In the genomic region with DNA sequence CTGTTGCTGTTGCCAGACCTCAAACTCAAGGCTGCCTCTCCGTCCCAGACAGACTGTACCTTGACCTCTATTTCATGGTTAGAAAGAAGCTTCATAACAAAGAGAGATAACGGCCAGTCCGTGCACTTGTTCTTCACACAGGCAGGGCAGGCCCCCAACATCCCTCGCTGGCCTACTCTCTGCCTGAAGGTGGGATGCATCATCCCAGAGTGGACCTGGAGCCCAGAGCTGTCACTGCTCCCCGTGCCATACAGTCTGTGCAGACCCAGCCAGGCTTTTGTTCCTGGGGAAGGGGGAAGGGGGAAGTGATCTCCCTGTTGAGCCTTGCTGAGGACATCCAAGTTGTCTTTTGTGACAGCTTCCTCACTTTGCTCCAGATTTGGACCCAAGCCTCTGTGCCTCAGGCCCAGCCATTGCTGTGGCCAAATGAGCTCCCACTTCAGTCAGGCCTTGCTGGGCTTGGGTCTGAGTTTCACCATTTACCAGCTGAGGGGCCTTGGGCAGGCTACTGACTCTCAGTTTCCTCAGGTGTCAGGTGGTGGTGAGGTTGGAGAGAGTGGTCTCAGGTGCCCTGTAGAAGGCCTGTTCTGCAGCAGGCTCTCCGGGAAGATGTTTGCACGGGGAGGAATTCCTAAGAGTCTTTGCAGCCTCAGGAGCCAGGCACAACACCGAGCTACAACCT, we compare ENCODE assay signal across 26 cellular contexts.
DNase-seq lines count a peak whose midpoint lies in the region; ATAC-seq and TF ChIP-seq lines count a peak whose summit lies in the region.
"Had no signal": no experiment of that assay in that cellular context is flagged by ENCODE, and none has a peak within 500 bp of the region (broad histone marks: within the 10 kb centered on the region; RNA-seq: fewer than 3 reads in every experiment).

No MANE protein-coding gene starts in this region.

- H4K20me1 ChIP-seq in Karpas-422 (ENCODE audit: insufficient read depth, low read depth, low read length) = no peaks in the 10 kb centered on the region

- H2BK120ac ChIP-seq in mesenchymal stem cell (ENCODE audit: low read depth, low read length) = no peak overlapping the region

- H3K18ac ChIP-seq in mesenchymal stem cell (ENCODE audit: low read depth in 1 of 2, low read length in 2 of 2) = no peak overlapping the region

- H2AFZ ChIP-seq in mesenchymal stem cell (ENCODE audit: low read depth, low read length) (no peak overlapping the region), Karpas-422 (ENCODE audit: low read length) (no peak overlapping the region)
- H2AFZ ChIP-seq: GM23248 had no signal

- H3K79me2 ChIP-seq in Karpas-422 (ENCODE audit: low read length) = no peaks in the 10 kb centered on the region

- H3K4me3 Mint-ChIP-seq in activated CD8-positive, alpha-beta memory T cell treated with anti-CD3 and anti-CD28 coated beads, Interleukin-2, amount 10 ng/mL, durations not matched to agents 7 days and 5 days = no peak overlapping the region
- H3K4me3 Mint-ChIP-seq in activated CD4-positive, alpha-beta memory T cell treated with anti-CD3 and anti-CD28 coated beads for 36 hours = no peak overlapping the region
- H3K4me3 Mint-ChIP-seq: activated B cell treated with CpG ODN at 0.5 μM for 24 hours; activated CD8-positive, alpha-beta T cell treated with anti-CD3 and anti-CD28 coated beads, Interleukin-2, amount 10 ng/mL, durations not matched to agents 7 days and 5 days; activated naive CD8-positive, alpha-beta T cell treated with anti-CD3 and anti-CD28 coated beads for 36 hours; natural killer cell; stimulated activated naive CD8-positive, alpha-beta T cell treated with anti-CD3 and anti-CD28 coated beads, Interleukin-15, amount 100 ng/mL, for 72 hours; T-helper 2 cell treated with Interferon-gamma antibody and Interleukin-4, amounts not matched to agents 5 μg/mL and 100 μg/mL, for 36 hours had no signal

- no peak for TF ChIP-seq EP300 in sigmoid colon (IDR thresholded peaks at IDR 0.05)

- no peaks in the 10 kb centered on the region for H3K9me3 ChIP-seq in mesenchymal stem cell (ENCODE audit: control insufficient read depth, low read length)
- no peaks in the 10 kb centered on the region for H3K9me3 ChIP-seq in sigmoid colon
- H3K9me3 ChIP-seq in Karpas-422 (ENCODE audit: low read length) = no peaks in the 10 kb centered on the region
- H3K9me3 ChIP-seq: heart left ventricle, transverse colon had no signal

- no peak for TF ChIP-seq POLR2A in sigmoid colon (IDR thresholded peaks at IDR 0.05)

- peak overlapping the region; percentile 31 for H4K91ac ChIP-seq in mesenchymal stem cell (ENCODE audit: low read length)

- no peak overlapping the region for H4K8ac ChIP-seq in mesenchymal stem cell (ENCODE audit: low read length)

- H3K27me3 Mint-ChIP-seq in activated CD8-positive, alpha-beta memory T cell treated with anti-CD3 and anti-CD28 coated beads, Interleukin-2, amount 10 ng/mL, durations not matched to agents 7 days and 5 days = no peaks in the 10 kb centered on the region
- H3K27me3 Mint-ChIP-seq in activated CD4-positive, alpha-beta memory T cell treated with anti-CD3 and anti-CD28 coated beads for 36 hours = no peaks in the 10 kb centered on the region
- H3K27me3 Mint-ChIP-seq: activated B cell treated with CpG ODN at 0.5 μM for 24 hours; activated naive CD8-positive, alpha-beta T cell treated with anti-CD3 and anti-CD28 coated beads for 36 hours; stimulated activated naive CD8-positive, alpha-beta T cell treated with anti-CD3 and anti-CD28 coated beads, Interleukin-15, amount 100 ng/mL, for 72 hours had no signal

- DNase-seq in HuH-7 (ENCODE audit: low spot score) (peak; percentile 46), mesenchymal stem cell (no peak), sigmoid colon (peak; percentile 33), Karpas-422 (no peak), MV-4-11 (lab: John Stamatoyannopoulos, UW) (no peak), SKM-1 treated with dmso at 0.1 percent for 144 hours (lab: John Stamatoyannopoulos, UW; ENCODE audit: unreplicated experiment) (no peak)
- DNase-seq in activated CD8-positive, alpha-beta memory T cell treated with anti-CD3 and anti-CD28 coated beads, Interleukin-2, amount 10 ng/mL, durations not matched to agents 7 days and 5 days = no peak
- DNase-seq in activated CD4-positive, alpha-beta memory T cell treated with anti-CD3 and anti-CD28 coated beads for 36 hours = no peak
- DNase-seq: activated B cell treated with CpG ODN at 0.5 μM for 24 hours; activated CD8-positive, alpha-beta T cell treated with anti-CD3 and anti-CD28 coated beads, Interleukin-2, amount 10 ng/mL, durations not matched to agents 7 days and 5 days; activated naive CD8-positive, alpha-beta T cell treated with anti-CD3 and anti-CD28 coated beads for 36 hours; AML-193; central memory CD4-positive, alpha-beta T cell; dorsolateral prefrontal cortex; GDM1; GM23248; MM.1S; natural killer cell; NCI-H1436; NCI-H2107; OCI-M1; stimulated activated naive CD8-positive, alpha-beta T cell treated with anti-CD3 and anti-CD28 coated beads, Interleukin-15, amount 100 ng/mL, for 72 hours; transverse colon had no signal

- H2BK15ac ChIP-seq in mesenchymal stem cell (ENCODE audit: low read depth, poor library complexity, severe bottlenecking) = no peak overlapping the region

- H3K4ac ChIP-seq in mesenchymal stem cell (ENCODE audit: low read depth in 1 of 2, low read length in 2 of 2) = no peak overlapping the region

- no peaks in the 10 kb centered on the region for H3K9me3 Mint-ChIP-seq in activated CD8-positive, alpha-beta memory T cell treated with anti-CD3 and anti-CD28 coated beads, Interleukin-2, amount 10 ng/mL, durations not matched to agents 7 days and 5 days (ENCODE audit: low read depth)
- H3K9me3 Mint-ChIP-seq in activated CD4-positive, alpha-beta memory T cell treated with anti-CD3 and anti-CD28 coated beads for 36 hours = no peaks in the 10 kb centered on the region
- H3K9me3 Mint-ChIP-seq: activated B cell treated with CpG ODN at 0.5 μM for 24 hours; activated naive CD8-positive, alpha-beta T cell treated with anti-CD3 and anti-CD28 coated beads for 36 hours; natural killer cell; stimulated activated naive CD8-positive, alpha-beta T cell treated with anti-CD3 and anti-CD28 coated beads, Interleukin-15, amount 100 ng/mL, for 72 hours; T-helper 2 cell treated with Interferon-gamma antibody and Interleukin-4, amounts not matched to agents 5 μg/mL and 100 μg/mL, for 36 hours had no signal

- H2BK12ac ChIP-seq in mesenchymal stem cell (ENCODE audit: low read length in 2 of 2) = no peak overlapping the region

- no peak overlapping the region for H3K14ac ChIP-seq in mesenchymal stem cell (ENCODE audit: low read length in 2 of 2)

- H3K36me3 ChIP-seq in mesenchymal stem cell (ENCODE audit: control insufficient read depth in 1 of 2, insufficient read depth in 2 of 2, low read depth in 1 of 2, low read length in 2 of 2) (no peaks in the 10 kb centered on the region), sigmoid colon (peaks cover 0 to under 1% (median 0%) of the 10 kb centered on the region in 4 donors), Karpas-422 (ENCODE audit: insufficient read depth, low read length) (no peaks in the 10 kb centered on the region)
- H3K36me3 ChIP-seq: transverse colon had no signal

- no peak overlapping the region for H3K27ac ChIP-seq in mesenchymal stem cell (ENCODE audit: low read length, poor library complexity, severe bottlenecking)
- H3K27ac ChIP-seq in sigmoid colon = no peak overlapping the region
- no peak overlapping the region for H3K27ac ChIP-seq in Karpas-422 (ENCODE audit: low read length)
- H3K27ac ChIP-seq: dorsolateral prefrontal cortex, GM23248, heart left ventricle, transverse colon had no signal

- no peak overlapping the region for H3K23ac ChIP-seq in mesenchymal stem cell (ENCODE audit: low read length in 2 of 2)

- H3K9me2 ChIP-seq in Karpas-422 (replicated peaks; ENCODE audit: insufficient read depth, low read length) = no peaks in the 10 kb centered on the region

- H3K4me1 Mint-ChIP-seq in activated CD8-positive, alpha-beta memory T cell treated with anti-CD3 and anti-CD28 coated beads, Interleukin-2, amount 10 ng/mL, durations not matched to agents 7 days and 5 days = peaks cover 15% of the 10 kb centered on the region
- peaks cover 17% of the 10 kb centered on the region for H3K4me1 Mint-ChIP-seq in activated CD4-positive, alpha-beta memory T cell treated with anti-CD3 and anti-CD28 coated beads for 36 hours (ENCODE audit: low read depth)
- H3K4me1 Mint-ChIP-seq: activated B cell treated with CpG ODN at 0.5 μM for 24 hours had no signal

- no peak overlapping the region for H3K4me2 ChIP-seq in mesenchymal stem cell (ENCODE audit: low read length, poor library complexity, severe bottlenecking)
- H3K4me2 ChIP-seq in Karpas-422 (ENCODE audit: low read depth, low read length, poor library complexity, severe bottlenecking) = no peak overlapping the region

- CTCF ChIA-PET in activated CD8-positive, alpha-beta memory T cell treated with anti-CD3 and anti-CD28 coated beads, Interleukin-2, amount 10 ng/mL, durations not matched to agents 7 days and 5 days (lab: Charles Lee) = interaction anchor here (0.9 to 1.4 kb wide), 2 partner anchors 99 to 124 kb away, joined by 3 read pairs; no protein-coding TSS in a partner anchor
- CTCF ChIA-PET in activated CD4-positive, alpha-beta memory T cell treated with anti-CD3 and anti-CD28 coated beads for 36 hours (lab: Charles Lee) = no interaction called here

- H2BK5ac ChIP-seq in mesenchymal stem cell (ENCODE audit: low read depth, low read length, poor library complexity, severe bottlenecking) = no peak overlapping the region

- no peak for TF ChIP-seq CTCF in sigmoid colon (IDR thresholded peaks at IDR 0.05)

- H3K27me3 ChIP-seq in mesenchymal stem cell (ENCODE audit: control insufficient read depth in 1 of 2, insufficient read depth in 1 of 2, low read length in 2 of 2) = no peaks in the 10 kb centered on the region
- no peaks in the 10 kb centered on the region for H3K27me3 ChIP-seq in sigmoid colon
- no peaks in the 10 kb centered on the region for H3K27me3 ChIP-seq in Karpas-422 (ENCODE audit: low read length)
- H3K27me3 ChIP-seq: dorsolateral prefrontal cortex, heart left ventricle, transverse colon had no signal

- H3K4me3 ChIP-seq in mesenchymal stem cell (ENCODE audit: insufficient read depth in 1 of 2, low read depth in 1 of 2, low read length in 2 of 2) = no peak overlapping the region
- no peak overlapping the region for H3K4me3 ChIP-seq in sigmoid colon
- no peak overlapping the region for H3K4me3 ChIP-seq in Karpas-422 (ENCODE audit: low read length)
- H3K4me3 ChIP-seq: dorsolateral prefrontal cortex, GM23248, heart left ventricle, K562, transverse colon had no signal

- no peaks in the 10 kb centered on the region for H3K79me1 ChIP-seq in mesenchymal stem cell (replicated peaks; ENCODE audit: low read length, poor library complexity, severe bottlenecking)

- H3K36me3 Mint-ChIP-seq in activated CD8-positive, alpha-beta memory T cell treated with anti-CD3 and anti-CD28 coated beads, Interleukin-2, amount 10 ng/mL, durations not matched to agents 7 days and 5 days = no peaks in the 10 kb centered on the region
- no peaks in the 10 kb centered on the region for H3K36me3 Mint-ChIP-seq in activated CD4-positive, alpha-beta memory T cell treated with anti-CD3 and anti-CD28 coated beads for 36 hours
- H3K36me3 Mint-ChIP-seq: activated naive CD8-positive, alpha-beta T cell treated with anti-CD3 and anti-CD28 coated beads for 36 hours; natural killer cell had no signal

- H3K27ac Mint-ChIP-seq in activated CD8-positive, alpha-beta memory T cell treated with anti-CD3 and anti-CD28 coated beads, Interleukin-2, amount 10 ng/mL, durations not matched to agents 7 days and 5 days = peak overlapping the region; percentile 34
- H3K27ac Mint-ChIP-seq in activated CD4-positive, alpha-beta memory T cell treated with anti-CD3 and anti-CD28 coated beads for 36 hours = no peak overlapping the region
- H3K27ac Mint-ChIP-seq: activated B cell treated with CpG ODN at 0.5 μM for 24 hours; activated naive CD8-positive, alpha-beta T cell treated with anti-CD3 and anti-CD28 coated beads for 36 hours; T-helper 2 cell treated with Interferon-gamma antibody and Interleukin-4, amounts not matched to agents 5 μg/mL and 100 μg/mL, for 36 hours had no signal

- H2AK5ac ChIP-seq in mesenchymal stem cell (ENCODE audit: low read length, severe bottlenecking) = no peak overlapping the region

- POLR2A ChIA-PET in activated CD4-positive, alpha-beta memory T cell treated with anti-CD3 and anti-CD28 coated beads for 36 hours (lab: Charles Lee) = no interaction called here

- no peak for ATAC-seq in activated CD8-positive, alpha-beta memory T cell treated with anti-CD3 and anti-CD28 coated beads, Interleukin-2, amount 10 ng/mL, durations not matched to agents 7 days and 5 days
- ATAC-seq: activated CD8-positive, alpha-beta T cell treated with anti-CD3 and anti-CD28 coated beads, Interleukin-2, amount 10 ng/mL, durations not matched to agents 7 days and 5 days; heart left ventricle; K562; natural killer cell; stimulated activated naive CD8-positive, alpha-beta T cell treated with anti-CD3 and anti-CD28 coated beads, Interleukin-15, amount 100 ng/mL, for 72 hours had no signal

- H3K9ac ChIP-seq in mesenchymal stem cell (ENCODE audit: low read length) (no peak overlapping the region), Karpas-422 (ENCODE audit: low read length) (no peak overlapping the region)
- H3K9ac ChIP-seq: GM23248 had no signal

- intact Hi-C loops in sigmoid colon (cut with DNase I) = no loop called here
- intact Hi-C loops in activated CD4-positive, alpha-beta memory T cell treated with anti-CD3 and anti-CD28 coated beads for 36 hours (cut with micrococcal nuclease) = loop anchor here (5.0 kb wide), 1 partner anchor 228 kb away; no protein-coding TSS in a partner anchor

- peaks cover 3% of the 10 kb centered on the region for H3K4me1 ChIP-seq in mesenchymal stem cell (ENCODE audit: control insufficient read depth, insufficient read depth, low read depth, low read length)
- no peaks in the 10 kb centered on the region for H3K4me1 ChIP-seq in sigmoid colon
- no peaks in the 10 kb centered on the region; the same call in 1 of the 2 replicates for H3K4me1 ChIP-seq in Karpas-422 (ENCODE audit: low read length)

- WGBS in mesenchymal stem cell = 87% methylated on average over 8 of the region's 8 CpGs
- WGBS in sigmoid colon, 2 donors = 58 to 74% methylated on average over 8 of the region's 8 CpGs

Comparison
In these comparisons a context has a peak if more than half of its experiments do, and no peak if none do; other contexts are left out.
1. DNase-seq: peak in HuH-7 (single experiment) and sigmoid colon (single experiment); none in activated CD8-positive, alpha-beta memory T cell treated with anti-CD3 and anti-CD28 coated beads, Interleukin-2, amount 10 ng/mL, durations not matched to agents 7 days and 5 days (single experiment), mesenchymal stem cell (single experiment), activated CD4-positive, alpha-beta memory T cell treated with anti-CD3 and anti-CD28 coated beads for 36 hours (single experiment), Karpas-422 (single experiment), MV-4-11 (single experiment) and SKM-1 treated with dmso at 0.1 percent for 144 hours (single experiment).